In genomic region chr14:22842211-22843122, GRCh38 we compare ENCODE assay signal across 28 cellular contexts. TPM values are rescaled to one million over a fixed set of nuclear protein-coding genes. Genes with fewer than 3 reads are reported as not detected.
DNase-seq lines count a peak whose midpoint lies in the region; ATAC-seq, FAIRE-seq and TF ChIP-seq lines count a peak whose summit lies in the region.
"Had no signal": no experiment of that assay in that cellular context is flagged by ENCODE, and none has a peak within 500 bp of the region (broad histone marks: within the 10 kb centered on the region; RNA-seq: fewer than 3 reads in every experiment).

No MANE protein-coding gene starts in this region.

- TF ChIP-seq RAD21 in H1 (IDR thresholded peaks at IDR 0.05 in 1 of 2, conservative IDR thresholded peaks at IDR 0.05 in 1 of 2; ENCODE audit: low read depth in 2 of 2, low read length in 2 of 2) = no peak

- H2AFZ ChIP-seq in H1 (ENCODE audit: low read length) (no peak overlapping the region), mesenchymal stem cell (ENCODE audit: low read depth, low read length) (no peak overlapping the region)
- H2AFZ ChIP-seq: neural progenitor cell had no signal

- no peak overlapping the region for H3K4me2 ChIP-seq in H1 (ENCODE audit: insufficient read depth in 1 of 2, low read depth in 2 of 2, low read length in 2 of 2)
- H3K4me2 ChIP-seq in mesenchymal stem cell (ENCODE audit: low read length, poor library complexity, severe bottlenecking) = no peak overlapping the region
- H3K4me2 ChIP-seq: BLaER1, neural progenitor cell had no signal

- POLR2A ChIA-PET in H1 (lab: Charles Lee; ENCODE audit: partially characterized antibody) = interaction anchor here (1.0 to 13.9 kb wide), 3 partner anchors 9 to 77 kb away, joined by 4 to 203 read pairs (median 4); partner anchors contain the start of genes MMP14 and MRPL52

- no peaks in the 10 kb centered on the region for H3K27me3 ChIP-seq in H7 (ENCODE audit: control insufficient read depth, insufficient read depth, low read length)
- no peaks in the 10 kb centered on the region for H3K27me3 ChIP-seq in H1 (replicated peaks in 1 of 4; ENCODE audit: control insufficient read depth in 3 of 4, extremely low read depth in 1 of 4, insufficient read depth in 3 of 4, low read length in 3 of 4)
- H3K27me3 ChIP-seq in mesenchymal stem cell (ENCODE audit: control insufficient read depth in 1 of 2, insufficient read depth in 1 of 2, low read length in 2 of 2) = no peaks in the 10 kb centered on the region
- H3K27me3 ChIP-seq in suprapubic skin = no peaks in the 10 kb centered on the region
- H3K27me3 ChIP-seq: body of pancreas, MG63 had no signal

- H2BK5ac ChIP-seq in H1 (ENCODE audit: low read depth, low read length) (no peak overlapping the region), mesenchymal stem cell (ENCODE audit: low read depth, low read length, poor library complexity, severe bottlenecking) (no peak overlapping the region)

- H4K8ac ChIP-seq in H1 (ENCODE audit: extremely low read depth, insufficient read depth, low read length) = no peak overlapping the region
- no peak overlapping the region for H4K8ac ChIP-seq in mesenchymal stem cell (ENCODE audit: low read length)

- ATAC-seq in GM21825 (IDR thresholded peaks at IDR 0.05; ENCODE audit: unreplicated experiment) = no peak
- no peak for ATAC-seq in HG03045 (IDR thresholded peaks at IDR 0.05; ENCODE audit: unreplicated experiment)
- no peak for ATAC-seq in GM18861 (IDR thresholded peaks at IDR 0.05; ENCODE audit: unreplicated experiment)
- ATAC-seq: body of pancreas, K562 had no signal

- H3K23me2 ChIP-seq in H1 (ENCODE audit: low read depth, low read length) = peaks cover 5% of the 10 kb centered on the region; the same call in 1 of the 2 replicates

- FAIRE-seq in H1 (lab: Jason Lieb, UNC) = no peak
- FAIRE-seq: K562 had no signal

- CTCF ChIA-PET in H1 (lab: Charles Lee; ENCODE audit: partially characterized antibody) = interaction anchor here (1.4 to 56.0 kb wide), 3 partner anchors 17 to 286 kb away, joined by 5 to 1562 read pairs (median 1562); partner anchors contain the start of genes LRP10, MMP14, MRPL52 and REM2

- H2BK120ac ChIP-seq in H1 (replicated peaks; ENCODE audit: low read depth, low read length) (no peak overlapping the region), mesenchymal stem cell (ENCODE audit: low read depth, low read length) (no peak overlapping the region)

- H3K14ac ChIP-seq in H1 (ENCODE audit: insufficient read length) = no peak overlapping the region
- H3K14ac ChIP-seq in mesenchymal stem cell (ENCODE audit: low read length in 2 of 2) = no peak overlapping the region

- H2BK15ac ChIP-seq in H1 (ENCODE audit: low read length) = no peak overlapping the region
- H2BK15ac ChIP-seq in mesenchymal stem cell (ENCODE audit: low read depth, poor library complexity, severe bottlenecking) = no peak overlapping the region

- H3K56ac ChIP-seq in H1 (replicated peaks; ENCODE audit: insufficient read length, low read depth, low read length) = no peak overlapping the region

- TF ChIP-seq POLR2A in H1 (IDR thresholded peaks at IDR 0.05; ENCODE audit: control extremely low read depth in 1 of 2, low read depth in 2 of 2, low read length in 2 of 2) (no peak), suprapubic skin (IDR thresholded peaks at IDR 0.05) (no peak)

- TF ChIP-seq CTCF in H1 (IDR thresholded peaks at IDR 0.05; ENCODE audit: control extremely low read depth in 1 of 3, insufficient read depth in 1 of 3, low read depth in 1 of 3, low read length in 3 of 3) = no peak
- TF ChIP-seq CTCF in suprapubic skin (IDR thresholded peaks at IDR 0.05) = no peak

- H3K9me3 ChIP-seq in H1 (ENCODE audit: insufficient read depth in 2 of 2, low read depth in 1 of 2, low read length in 1 of 2) (no peaks in the 10 kb centered on the region), mesenchymal stem cell (ENCODE audit: control insufficient read depth, low read length) (no peaks in the 10 kb centered on the region), suprapubic skin (no peaks in the 10 kb centered on the region)
- H3K9me3 ChIP-seq: BLaER1, body of pancreas, MG63 had no signal

- TF ChIP-seq EP300 in H1 (IDR thresholded peaks at IDR 0.05; ENCODE audit: borderline replicate concordance in 1 of 2, low read depth in 2 of 2, low read length in 2 of 2) (no peak), suprapubic skin (IDR thresholded peaks at IDR 0.05) (no peak)

- DNase-seq in H7 (peak; percentile 8), H1 (ENCODE audit: low read depth in 1 of 2, low spot score in 2 of 2) (peak in 1 of 2 experiments; percentile 32), mesenchymal stem cell (no peak), suprapubic skin (ENCODE audit: low spot score in 2 of 2) (peak in 1 of 2 donors; percentile 51), retina (no peak)
- DNase-seq: ACHN; activated CD4-positive, alpha-beta T cell treated with anti-CD3 and anti-CD28 coated beads, Interleukin-2, amount 10 ng/mL, durations not matched to agents 24 days and 14 days; activated naive CD4-positive, alpha-beta T cell; activated T-cell treated with anti-CD3 and anti-CD28 coated beads, Interleukin-2, amount 50 U/mL, for 48 hours; body of pancreas; cerebellar nuclear complex; DMS79; foreskin fibroblast; GDM1; MG63; NCI-H2029; NCI-H524 treated with DMSO at 0.1 percent for 48 hours; SIG-M5; stimulated activated naive CD4-positive, alpha-beta T cell treated with Interleukin-2 at 50 U/mL for 16 hours; SW 1271; T-helper 9 cell had no signal

- H3K36me3 ChIP-seq in H7 (replicated peaks; ENCODE audit: control insufficient read depth, insufficient read depth, low read length) = peaks cover 21% of the 10 kb centered on the region
- peaks cover 7 to 44% (median 32%) of the 10 kb centered on the region in 4 experiments; a peak in 7 of 8 replicates for H3K36me3 ChIP-seq in H1 (ENCODE audit: control insufficient read depth in 2 of 4, insufficient read depth in 4 of 4, low read length in 3 of 4)
- H3K36me3 ChIP-seq in mesenchymal stem cell (ENCODE audit: control insufficient read depth in 1 of 2, insufficient read depth in 2 of 2, low read depth in 1 of 2, low read length in 2 of 2) = peaks cover 74 to 85% of the 10 kb centered on the region in 2 experiments
- H3K36me3 ChIP-seq in suprapubic skin = peaks cover 60% of the 10 kb centered on the region
- H3K36me3 ChIP-seq: BLaER1, neural progenitor cell had no signal

- no peak overlapping the region for H4K5ac ChIP-seq in H1 (ENCODE audit: insufficient read length, low read depth, low read length)

- no peak overlapping the region for H3K4ac ChIP-seq in H1 (replicated peaks; ENCODE audit: insufficient read length, low read depth, low read length)
- H3K4ac ChIP-seq in mesenchymal stem cell (ENCODE audit: low read depth in 1 of 2, low read length in 2 of 2) = no peak overlapping the region

- H3K4me3 ChIP-seq in H7 (ENCODE audit: insufficient read depth, low read depth, low read length) (no peak overlapping the region), H1 (ENCODE audit: extremely low read depth in 1 of 4, insufficient read depth in 2 of 4, low read depth in 3 of 4, low read length in 4 of 4) (no peak overlapping the region), mesenchymal stem cell (ENCODE audit: insufficient read depth in 1 of 2, low read depth in 1 of 2, low read length in 2 of 2) (peak overlapping the region; percentile 33 to 39), suprapubic skin (no peak overlapping the region)
- H3K4me3 ChIP-seq: BLaER1, body of pancreas, K562, MG63, neural progenitor cell had no signal

- H3K4me1 ChIP-seq in H1 (replicated peaks in 1 of 4; ENCODE audit: control insufficient read depth in 3 of 4, insufficient read depth in 4 of 4, low read length in 3 of 4) (peaks cover 8 to 15% (median 11%) of the 10 kb centered on the region in 4 experiments), mesenchymal stem cell (ENCODE audit: control insufficient read depth, insufficient read depth, low read depth, low read length) (peaks cover 34% of the 10 kb centered on the region), suprapubic skin (peaks cover 82% of the 10 kb centered on the region)
- H3K4me1 ChIP-seq: neural progenitor cell had no signal

- H2BK20ac ChIP-seq in H1 (ENCODE audit: low read length) = no peak overlapping the region

- no peak overlapping the region for H2AK5ac ChIP-seq in H1 (ENCODE audit: low read depth, low read length)
- H2AK5ac ChIP-seq in mesenchymal stem cell (ENCODE audit: low read length, severe bottlenecking) = no peak overlapping the region

- peaks cover 8% of the 10 kb centered on the region for H3K79me1 ChIP-seq in H1 (ENCODE audit: low read depth, low read length)
- H3K79me1 ChIP-seq in mesenchymal stem cell (replicated peaks; ENCODE audit: low read length, poor library complexity, severe bottlenecking) = peaks cover 28% of the 10 kb centered on the region

- H4K20me1 ChIP-seq in H1 (replicated peaks in 1 of 2; ENCODE audit: control insufficient read depth in 1 of 2, insufficient read depth in 2 of 2, low read length in 2 of 2) = peaks cover 0 to 2% of the 10 kb centered on the region in 2 experiments

- peaks cover 0 to 19% of the 10 kb centered on the region in 2 experiments; a peak in 1 of 4 replicates for H3K79me2 ChIP-seq in H1 (ENCODE audit: control insufficient read depth in 1 of 2, insufficient read depth in 2 of 2, low read length in 2 of 2)

- 94% methylated on average over 28 of the region's 28 CpGs; no CpG with 5 or more reads in 1 of the 2 experiments for WGBS in H1 (ENCODE audit: extremely low coverage in 1 of 2, insufficient coverage in 1 of 2, insufficient read length in 1 of 2, insufficient replicate concordance in 2 of 2, low coverage in 1 of 2, low lambda C conversion rate in 2 of 2, missing lambda C conversion rate in 1 of 2), 2 experiments
- WGBS in mesenchymal stem cell = 98% methylated on average over 24 of the region's 28 CpGs
- 84% methylated on average over 28 of the region's 28 CpGs for WGBS in suprapubic skin

- H3K9ac ChIP-seq in H1 (replicated peaks in 1 of 4; ENCODE audit: extremely low read depth in 1 of 4, low read depth in 3 of 4, low read length in 3 of 4) (no peak overlapping the region), mesenchymal stem cell (ENCODE audit: low read length) (peak overlapping the region; percentile 100)
- H3K9ac ChIP-seq: BLaER1, neural progenitor cell had no signal

- H3K18ac ChIP-seq in H1 (ENCODE audit: extremely low read depth, low read length) = no peak overlapping the region
- H3K18ac ChIP-seq in mesenchymal stem cell (ENCODE audit: low read depth in 1 of 2, low read length in 2 of 2) = no peak overlapping the region

- no peak overlapping the region; the same call in 1 of the 2 replicates for H3K27ac ChIP-seq in H1 (ENCODE audit: low read depth, low read length)
- no peak overlapping the region for H3K27ac ChIP-seq in mesenchymal stem cell (ENCODE audit: low read length, poor library complexity, severe bottlenecking)
- peak overlapping the region; percentile 35 for H3K27ac ChIP-seq in suprapubic skin
- H3K27ac ChIP-seq: BLaER1, body of pancreas, neural progenitor cell, VCaP had no signal

- no peak overlapping the region for H4K91ac ChIP-seq in H1 (replicated peaks; ENCODE audit: insufficient read length, low read length)
- no peak overlapping the region for H4K91ac ChIP-seq in mesenchymal stem cell (ENCODE audit: low read length)

- 0 out of 2 replicates have a peak overlapping the region, but pooled peaks have one; percentile 27 for H2BK12ac ChIP-seq in H1 (ENCODE audit: low read depth, low read length)
- H2BK12ac ChIP-seq in mesenchymal stem cell (ENCODE audit: low read length in 2 of 2) = no peak overlapping the region

- H3K23ac ChIP-seq in H1 (ENCODE audit: insufficient read length) (no peak overlapping the region), mesenchymal stem cell (ENCODE audit: low read length in 2 of 2) (no peak overlapping the region)

RNA-seq across cellular contexts. Expression of gene MMP14, which starts 6.1 kb away (rescaled TPM):
- total RNA-seq in H7 (2014; rRNA removed; shearing (Covaris generic)) = 54.6 and 79.8 TPM in 2 replicates
- total RNA-seq in H1 (2021; fragmentation: NEBNext Ultra II Directional; extraction: Animal tissue kit (Norgen Biotek cat#: 25700)) = 83.1 and 86.8 TPM in 2 replicates
- polyA plus RNA-seq in H1 (2011; rRNA removed) = 58.2 and 81.6 TPM in 2 replicates
- polyA plus RNA-seq in H1 (2011; cell fraction: cytosol; rRNA removed) = 61.6 TPM
- polyA plus RNA-seq in H1 (2011; cell fraction: nucleus; rRNA removed) = 147 TPM
- polyA plus RNA-seq in H1 (2012, experiment 1 of 2) = 54.3 to 67.5 TPM (median 63.3 TPM) in 4 replicates
- polyA plus RNA-seq in H1 (2012, experiment 2 of 2) = 60.0 TPM
- 277 TPM for polyA plus RNA-seq in H1 (2013, experiment 1 of 2)
- polyA plus RNA-seq in H1 (2013, experiment 2 of 2) = 290 TPM
- polyA minus RNA-seq in H1 (2011; rRNA and poly(A)+ RNA removed) = 46.1 and 61.0 TPM in 2 replicates
- 28.2 TPM for polyA minus RNA-seq in H1 (2011; cell fraction: cytosol; rRNA and poly(A)+ RNA removed)
- polyA minus RNA-seq in H1 (2011; cell fraction: nucleus; rRNA and poly(A)+ RNA removed) = 24.5 TPM
- 1,343 TPM for polyA plus RNA-seq in mesenchymal stem cell (2013, experiment 1 of 2)
- polyA plus RNA-seq in mesenchymal stem cell (2013, experiment 2 of 2) = 1,238 TPM
- total RNA-seq in suprapubic skin = 100 to 1,000 TPM; 106 to 161 (median 128) TPM

RNA-seq across cellular contexts. Expression of gene MRPL52, which starts 12.8 kb away (rescaled TPM):
- 80.8 and 86.6 TPM in 2 replicates for total RNA-seq in H7 (2014; rRNA removed; shearing (Covaris generic))
- total RNA-seq in H1 (2021; fragmentation: NEBNext Ultra II Directional; extraction: Animal tissue kit (Norgen Biotek cat#: 25700)) = 172 and 176 TPM in 2 replicates
- polyA plus RNA-seq in H1 (2011; rRNA removed) = 70.5 and 109 TPM in 2 replicates
- polyA plus RNA-seq in H1 (2011; cell fraction: cytosol; rRNA removed) = 108 TPM
- 74.0 TPM for polyA plus RNA-seq in H1 (2011; cell fraction: nucleus; rRNA removed)
- polyA plus RNA-seq in H1 (2012, experiment 1 of 2) = 186 to 208 TPM (median 197 TPM) in 4 replicates
- 516 TPM for polyA plus RNA-seq in H1 (2012, experiment 2 of 2)
- polyA plus RNA-seq in H1 (2013, experiment 1 of 2) = 328 TPM
- polyA plus RNA-seq in H1 (2013, experiment 2 of 2) = 334 TPM
- polyA minus RNA-seq in H1 (2011; rRNA and poly(A)+ RNA removed) = 9.8 and 12.4 TPM in 2 replicates
- 41.0 TPM for polyA minus RNA-seq in H1 (2011; cell fraction: cytosol; rRNA and poly(A)+ RNA removed)
- polyA minus RNA-seq in H1 (2011; cell fraction: nucleus; rRNA and poly(A)+ RNA removed) = 34.9 TPM
- 219 TPM for polyA plus RNA-seq in mesenchymal stem cell (2013, experiment 1 of 2)
- polyA plus RNA-seq in mesenchymal stem cell (2013, experiment 2 of 2) = 222 TPM
- 10 to 100 TPM; 35.5 to 84.5 (median 74.2) TPM for total RNA-seq in suprapubic skin

RNA-seq across cellular contexts. Expression of gene SLC7A7, which starts 27.2 kb away (rescaled TPM):
- total RNA-seq in H7 (2014; rRNA removed; shearing (Covaris generic)) = 5.7 and 8.3 TPM in 2 replicates
- total RNA-seq in H1 (2021; fragmentation: NEBNext Ultra II Directional; extraction: Animal tissue kit (Norgen Biotek cat#: 25700)) = 5.8 and 6.3 TPM in 2 replicates
- 14.9 and 15.0 TPM in 2 replicates for polyA plus RNA-seq in H1 (2011; rRNA removed)
- polyA plus RNA-seq in H1 (2011; cell fraction: cytosol; rRNA removed) = 10.3 TPM
- polyA plus RNA-seq in H1 (2011; cell fraction: nucleus; rRNA removed) = 8.1 TPM
- polyA plus RNA-seq in H1 (2012, experiment 1 of 2) = 5.0 to 6.8 TPM (median 5.6 TPM) in 4 replicates
- 4.1 TPM for polyA plus RNA-seq in H1 (2012, experiment 2 of 2)
- 7.1 TPM for polyA plus RNA-seq in H1 (2013, experiment 1 of 2)
- polyA plus RNA-seq in H1 (2013, experiment 2 of 2) = 7.1 TPM
- polyA minus RNA-seq in H1 (2011; rRNA and poly(A)+ RNA removed) = 11.7 and 13.5 TPM in 2 replicates
- polyA minus RNA-seq in H1 (2011; cell fraction: cytosol; rRNA and poly(A)+ RNA removed) = 3.2 TPM
- polyA minus RNA-seq in H1 (2011; cell fraction: nucleus; rRNA and poly(A)+ RNA removed) = 5.0 TPM
- 6.4 TPM for polyA plus RNA-seq in mesenchymal stem cell (2013, experiment 1 of 2)
- polyA plus RNA-seq in mesenchymal stem cell (2013, experiment 2 of 2) = 6.5 TPM
- total RNA-seq in suprapubic skin = 1 to 10 TPM; 1.8 to 3.8 (median 2.9) TPM
- total RNA-seq: activated CD4-positive, alpha-beta T cell treated with anti-CD3 and anti-CD28 coated beads, Interleukin-2, amount 10 ng/mL, durations not matched to agents 24 days and 14 days had no signal

RNA-seq across cellular contexts. Expression of gene LRP10, which starts 29.1 kb away (rescaled TPM):
- total RNA-seq in H7 (2014; rRNA removed; shearing (Covaris generic)) = 9.5 and 19.3 TPM in 2 replicates
- 15.6 and 15.7 TPM in 2 replicates for total RNA-seq in H1 (2021; fragmentation: NEBNext Ultra II Directional; extraction: Animal tissue kit (Norgen Biotek cat#: 25700))
- 12.4 and 22.8 TPM in 2 replicates for polyA plus RNA-seq in H1 (2011; rRNA removed)
- 10.6 TPM for polyA plus RNA-seq in H1 (2011; cell fraction: cytosol; rRNA removed)
- 21.0 TPM for polyA plus RNA-seq in H1 (2011; cell fraction: nucleus; rRNA removed)
- 10.6 to 17.3 TPM (median 14.7 TPM) in 4 replicates for polyA plus RNA-seq in H1 (2012, experiment 1 of 2)
- polyA plus RNA-seq in H1 (2012, experiment 2 of 2) = 13.0 TPM
- 15.4 TPM for polyA plus RNA-seq in H1 (2013, experiment 1 of 2)
- polyA plus RNA-seq in H1 (2013, experiment 2 of 2) = 15.6 TPM
- polyA minus RNA-seq in H1 (2011; rRNA and poly(A)+ RNA removed) = 21.1 and 22.8 TPM in 2 replicates
- polyA minus RNA-seq in H1 (2011; cell fraction: cytosol; rRNA and poly(A)+ RNA removed) = 13.1 TPM
- 11.9 TPM for polyA minus RNA-seq in H1 (2011; cell fraction: nucleus; rRNA and poly(A)+ RNA removed)
- polyA plus RNA-seq in mesenchymal stem cell (2013, experiment 1 of 2) = 99.1 TPM
- 101 TPM for polyA plus RNA-seq in mesenchymal stem cell (2013, experiment 2 of 2)
- 100 to 1,000 TPM in 3 of 4 donors, 10 to 100 TPM in 1; 97.8 to 170 (median 157) TPM for total RNA-seq in suprapubic skin

RNA-seq across cellular contexts. Expression of gene REM2, which starts 40.6 kb away (rescaled TPM):
- 0.33 and 0.73 TPM in 2 replicates for total RNA-seq in H7 (2014; rRNA removed; shearing (Covaris generic))
- 1.1 and 1.3 TPM in 2 replicates for total RNA-seq in H1 (2021; fragmentation: NEBNext Ultra II Directional; extraction: Animal tissue kit (Norgen Biotek cat#: 25700))
- polyA plus RNA-seq in H1 (2011; rRNA removed) = 0.78 and 1.00 TPM in 2 replicates
- 1.4 TPM for polyA plus RNA-seq in H1 (2011; cell fraction: cytosol; rRNA removed)
- 2.2 TPM for polyA plus RNA-seq in H1 (2011; cell fraction: nucleus; rRNA removed)
- 0.96 to 1.6 TPM (median 1.2 TPM) in 4 replicates for polyA plus RNA-seq in H1 (2012, experiment 1 of 2)
- 1.3 TPM for polyA plus RNA-seq in H1 (2012, experiment 2 of 2)
- 1.5 TPM for polyA plus RNA-seq in H1 (2013, experiment 1 of 2)
- polyA plus RNA-seq in H1 (2013, experiment 2 of 2) = 1.4 TPM
- 0.34 and 0.73 TPM in 2 replicates for polyA minus RNA-seq in H1 (2011; rRNA and poly(A)+ RNA removed)
- polyA minus RNA-seq in H1 (2011; cell fraction: cytosol; rRNA and poly(A)+ RNA removed) = not detected
- 1.8 TPM for polyA minus RNA-seq in H1 (2011; cell fraction: nucleus; rRNA and poly(A)+ RNA removed)
- 0.10 TPM for polyA plus RNA-seq in mesenchymal stem cell (2013, experiment 1 of 2)
- polyA plus RNA-seq in mesenchymal stem cell (2013, experiment 2 of 2) = 0.10 TPM
- 1 to 10 TPM in 2 of 4 donors, under 1 TPM in 2; 0.89 to 5.4 (median 1.2) TPM for total RNA-seq in suprapubic skin
- total RNA-seq: body of pancreas had no signal

Comparison
In these comparisons a context has a peak if more than half of its experiments do, and no peak if none do; other contexts are left out.
1. H3K4me3 ChIP-seq: peak in mesenchymal stem cell (2 of 2); none in H7 (single experiment), H1 (0 of 4) and suprapubic skin (single experiment).